Comparison of ENCODE assay signal across 7 cellular contexts in the genomic region with DNA sequence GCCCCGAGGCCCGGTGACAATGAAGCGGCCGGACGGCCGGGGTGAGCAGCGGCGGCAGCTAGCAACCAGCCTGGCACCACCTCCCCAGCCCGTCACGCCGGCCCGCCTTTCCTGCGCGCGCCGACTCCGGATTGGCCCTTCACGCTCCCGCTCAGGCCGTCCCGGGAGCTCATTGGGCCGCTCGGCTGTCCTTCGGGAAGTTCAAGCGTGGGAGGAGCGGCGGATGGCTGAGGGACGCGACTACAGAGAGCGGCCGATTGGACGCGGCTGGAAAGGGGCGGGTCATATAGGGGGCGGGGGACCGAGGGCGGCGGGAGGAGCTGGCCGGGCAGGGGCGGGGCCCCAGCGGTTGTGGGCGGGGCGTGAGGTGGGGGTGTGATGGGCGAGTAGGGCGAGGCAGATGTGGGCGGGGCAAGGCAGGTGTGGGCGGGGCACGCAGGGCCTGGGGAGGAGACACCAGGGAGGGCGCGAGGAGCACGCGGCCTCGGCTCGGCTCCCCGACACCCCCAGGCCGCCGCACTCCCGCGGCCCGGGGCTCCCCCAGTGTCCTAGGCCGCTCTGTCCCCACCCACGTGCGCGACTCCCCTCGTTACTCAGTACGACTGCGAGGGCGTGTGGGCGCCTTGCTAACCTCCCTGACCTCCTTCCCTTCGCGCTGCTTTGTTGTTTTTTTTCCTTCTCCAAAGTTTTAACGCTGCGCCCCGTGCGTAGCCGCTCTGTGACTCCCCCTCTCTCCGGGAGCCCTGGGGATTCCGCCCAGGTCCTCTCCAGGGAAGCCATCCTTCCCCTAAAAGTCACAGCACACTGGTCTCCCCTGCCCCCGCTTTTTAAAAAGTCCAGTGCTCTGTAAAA.
DNase-seq lines count a peak whose midpoint lies in the region; ATAC-seq and TF ChIP-seq lines count a peak whose summit lies in the region.

CEP131 (minus strand) TSS at position 60 of the 852 bp plus-strand sequence. CDS start 2,909 bp downstream, outside the sequence.

- no peak within 1 kb of the TSS for H3K27ac ChIP-seq in rectal smooth muscle tissue (ENCODE audit: low read depth, low read length)

- TF ChIP-seq CTCF in astrocyte of the cerebellum (IDR thresholded peaks at IDR 0.05; ENCODE audit: low read depth, low read length, missing control alignments) = no peak

- H3K9ac ChIP-seq in rectal smooth muscle tissue (ENCODE audit: low read length) = no peak within 1 kb of the TSS

- peaks cover 3% of the 10 kb centered on the region for H3K36me3 ChIP-seq in rectal smooth muscle tissue (ENCODE audit: control insufficient read depth, insufficient read depth, low read length)

- peak; percentile 61 for DNase-seq in NCI-H2029 treated with DMSO at 0.1 percent for 48 hours (lab: John Stamatoyannopoulos, UW)
- peak; percentile 98 for DNase-seq in T-helper 22 cell (ENCODE audit: low read depth)
- peak; percentile 95 for DNase-seq in astrocyte of the cerebellum (ENCODE audit: low read depth)
- peak; percentile 100 for DNase-seq in hepatic stellate cell (ENCODE audit: low spot score)

- in situ Hi-C loops in astrocyte of the cerebellum (cut with HindIII; ENCODE audit: low sequenced_read_pairs) = no loop called here

- no peaks in the 10 kb centered on the region for H3K27me3 ChIP-seq in rectal smooth muscle tissue (ENCODE audit: control insufficient read depth, insufficient read depth, low read length)

- H3K4me1 ChIP-seq in rectal smooth muscle tissue (ENCODE audit: control insufficient read depth, insufficient read depth, low read length) = peaks cover 8% of the 10 kb centered on the region

- H3K4me3 ChIP-seq in astrocyte of the cerebellum (ENCODE audit: low read depth, low read length) (peak within 1 kb of the TSS; percentile 70), rectal smooth muscle tissue (ENCODE audit: low read length) (peak within 1 kb of the TSS; percentile 73)

- ATAC-seq in GM18508 (IDR thresholded peaks at IDR 0.05; ENCODE audit: insufficient read depth, unreplicated experiment) (peak; percentile 67), HG03025 (IDR thresholded peaks at IDR 0.05; ENCODE audit: low FRiP score, unreplicated experiment) (peak; percentile 81)
